36 cellular contexts compared by ENCODE assay signal in the genomic region with DNA sequence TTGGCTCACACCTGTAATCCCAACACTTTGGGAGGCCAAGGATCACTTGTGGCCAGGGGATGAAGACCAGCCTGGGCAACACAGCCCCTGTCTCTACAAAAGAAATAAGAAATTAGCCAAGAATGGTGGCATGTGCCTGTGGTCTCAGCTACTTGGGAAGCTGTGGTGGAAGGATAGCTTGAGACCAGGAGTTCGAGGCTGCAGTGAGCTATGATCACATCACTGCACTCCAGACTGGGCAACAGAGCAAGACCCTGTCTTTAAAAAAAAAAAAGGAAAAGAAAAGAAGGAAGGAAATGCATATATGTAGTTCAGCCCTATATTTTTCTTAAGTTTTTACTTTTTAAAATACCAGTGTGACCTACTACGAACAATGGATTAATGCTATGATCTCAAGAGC. TPM values are rescaled to one million over a fixed set of nuclear protein-coding genes. Genes with fewer than 3 reads are reported as not detected.
"Had no signal": no experiment of that assay in that cellular context is flagged by ENCODE, and none has a peak within 500 bp of the region (broad histone marks: within the 10 kb centered on the region; RNA-seq: fewer than 3 reads in every experiment).

No MANE protein-coding gene starts in this region.

- H3K9me3 ChIP-seq: esophagus muscularis mucosa, gastroesophageal sphincter, left lung, stomach, thyroid gland, vagina had no signal

- H3K4me3 ChIP-seq: esophagus muscularis mucosa, gastroesophageal sphincter, heart right ventricle, left lung, neural progenitor cell, stomach, thyroid gland, vagina had no signal

- H2AFZ ChIP-seq: neural progenitor cell, parathyroid adenoma had no signal

- DNase-seq: cortex of kidney; heart right ventricle; hippocampal formation; left cardiac atrium; left lung; mesenchymal stem cell; naive thymus-derived CD4-positive, alpha-beta T cell; stimulated activated CD4-positive, alpha-beta T cell treated with anti-CD3 and anti-CD28 coated beads, Interleukin-2, amount 100 ng/mL, for 24 hours; stimulated activated CD4-positive, alpha-beta T cell treated with anti-CD3 and anti-CD28 coated beads, Interleukin-4, amount 100 ng/mL, for 24 hours; stimulated activated naive CD4-positive, alpha-beta T cell treated with Interleukin-2 at 50 U/mL for 16 hours; stomach; thyroid gland; trophoblast cell had no signal

- FAIRE-seq: islet of Langerhans had no signal

- H3K4me2 ChIP-seq: neural progenitor cell had no signal

- H3K27ac ChIP-seq: esophagus muscularis mucosa, foreskin keratinocyte, gastroesophageal sphincter, left lung, neural progenitor cell, parathyroid adenoma, stomach, thyroid gland, vagina had no signal

- H3K36me3 ChIP-seq: esophagus muscularis mucosa, gastroesophageal sphincter, left lung, thyroid gland, vagina had no signal

- H3K9ac ChIP-seq: neural progenitor cell, parathyroid adenoma had no signal

- ATAC-seq: gastroesophageal sphincter; left cardiac atrium; left lung; naive thymus-derived CD4-positive, alpha-beta T cell; sciatic nerve; stimulated activated effector memory CD8-positive, alpha-beta T cell treated with anti-CD3 and anti-CD28 coated beads, Interleukin-12 subunit alpha, Interleukin-12 subunit beta, amount 100 ng/mL, for 72 hours had no signal

- H3K79me2 ChIP-seq: parathyroid adenoma had no signal

- H3K4me1 ChIP-seq: left lung, parathyroid adenoma, thyroid gland had no signal

- H3K27me3 ChIP-seq: esophagus muscularis mucosa, foreskin keratinocyte, gastroesophageal sphincter, heart right ventricle, left lung, neural progenitor cell, stomach, thyroid gland, vagina had no signal

RNA-seq across cellular contexts. Expression of a gene that starts 15.1 kb away (rescaled TPM):
- total RNA-seq: dermis microvascular lymphatic vessel endothelial cell; epithelial cell of proximal tubule; esophagus muscularis mucosa; fibroblast of lung; foreskin keratinocyte; gastroesophageal sphincter; heart right ventricle; kidney epithelial cell; left cardiac atrium; left lung; lower leg skin; lung microvascular endothelial cell; mesothelial cell of epicardium; mucosa of gallbladder; naive thymus-derived CD4-positive, alpha-beta T cell; osteoblast; progenitor cell of endocrine pancreas; sciatic nerve; skeletal muscle tissue; stomach; subcutaneous adipose tissue; temporal lobe; thyroid gland; ureter; vagina had no signal
- polyA plus RNA-seq: fibroblast of lung; foreskin keratinocyte; heart right ventricle; naive thymus-derived CD4-positive, alpha-beta T cell; stomach had no signal
